8 cellular contexts compared by ENCODE assay signal in genomic region chr21:29196021-29196663, GRCh38.
DNase-seq lines count a peak whose midpoint lies in the region; ATAC-seq and TF ChIP-seq lines count a peak whose summit lies in the region.

No MANE protein-coding gene starts in this region.

- CTCF ChIA-PET in T-cell (lab: Charles Lee) = no interaction called here

- H3K27ac ChIP-seq in CD4-positive, CD25-positive, alpha-beta regulatory T cell (ENCODE audit: insufficient read depth, low read length, poor library complexity, severe bottlenecking) = peak overlapping the region; percentile 39
- H3K27ac ChIP-seq in WERI-Rb-1 = no peak overlapping the region

- peaks cover 0 to 28% (median 8%) of the 10 kb centered on the region in 7 donors for H3K9me3 Mint-ChIP-seq in CD4-positive, CD25-positive, alpha-beta regulatory T cell
- peaks cover 9 to 29% (median 14%) of the 10 kb centered on the region in 3 donors for H3K9me3 Mint-ChIP-seq in T-cell
- peaks cover 3 to 11% (median 11%) of the 10 kb centered on the region in 6 donors for H3K9me3 Mint-ChIP-seq in immature natural killer cell

- no peaks in the 10 kb centered on the region for H3K27me3 ChIP-seq in CD4-positive, CD25-positive, alpha-beta regulatory T cell (ENCODE audit: control insufficient read depth, insufficient read depth, low read length)
- H3K27me3 ChIP-seq in WERI-Rb-1 (ENCODE audit: insufficient read depth, low read depth, severe bottlenecking) = no peaks in the 10 kb centered on the region

- POLR2A ChIA-PET in T-cell (lab: Charles Lee) = no interaction called here

- peak; percentile 97 for ATAC-seq in CD4-positive, CD25-positive, alpha-beta regulatory T cell (ENCODE audit: low read depth in 2 of 2)
- peak; percentile 94 for ATAC-seq in GM19455 (IDR thresholded peaks at IDR 0.05; ENCODE audit: unreplicated experiment)
- ATAC-seq in HG03521 (IDR thresholded peaks at IDR 0.05; ENCODE audit: unreplicated experiment) = peak; percentile 92
- peak; percentile 92 to 99 (median 96) for ATAC-seq in T-cell (replicated peaks in 1 of 4)

- H3K36me3 Mint-ChIP-seq in CD4-positive, CD25-positive, alpha-beta regulatory T cell = peaks cover 11% of the 10 kb centered on the region
- peaks cover 5% of the 10 kb centered on the region for H3K36me3 Mint-ChIP-seq in T-cell
- peaks cover 0 to 5% (median 3%) of the 10 kb centered on the region in 3 donors for H3K36me3 Mint-ChIP-seq in immature natural killer cell

- H3K9me3 ChIP-seq in CD4-positive, CD25-positive, alpha-beta regulatory T cell (ENCODE audit: control insufficient read depth in 2 of 2, low read length in 2 of 2) = peaks cover 6 to 8% of the 10 kb centered on the region in 2 experiments
- H3K9me3 ChIP-seq in WERI-Rb-1 (ENCODE audit: severe bottlenecking) = peaks cover 4% of the 10 kb centered on the region

- H3K4me3 Mint-ChIP-seq in CD4-positive, CD25-positive, alpha-beta regulatory T cell = peak overlapping the region; percentile 74 to 88 (median 76)
- H3K4me3 Mint-ChIP-seq in T-cell = peak overlapping the region; percentile 56 to 81 (median 78)
- peak overlapping the region; percentile 51 to 78 (median 63) for H3K4me3 Mint-ChIP-seq in immature natural killer cell

- TF ChIP-seq CTCF in WERI-Rb-1 (IDR thresholded peaks at IDR 0.05; ENCODE audit: low read depth, low read length) = no peak

- H3K27ac Mint-ChIP-seq in CD4-positive, CD25-positive, alpha-beta regulatory T cell = peak overlapping the region; percentile 45 to 97 (median 90)
- H3K27ac Mint-ChIP-seq in T-cell (peak overlapping the region; percentile 83 to 89), immature natural killer cell (peak overlapping the region in 3 of 6 donors; percentile 41 to 71 (median 46))

- H3K4me1 ChIP-seq in CD4-positive, CD25-positive, alpha-beta regulatory T cell (ENCODE audit: control insufficient read depth, insufficient read depth, low read length, poor library complexity, severe bottlenecking) = peaks cover 20% of the 10 kb centered on the region

- peak; percentile 46 to 78 (median 52) for DNase-seq in CD4-positive, CD25-positive, alpha-beta regulatory T cell
- DNase-seq in T-cell (peak in 33 of 34 experiments; percentile 8 to 70 (median 38)), amniotic epithelial cell (ENCODE audit: low read depth) (peak; percentile 93), immature natural killer cell (peak in 2 of 3 donors; percentile 8 to 16), WERI-Rb-1 (no peak)
- DNase-seq in stimulated activated CD4-positive, alpha-beta T cell treated with anti-CD3 and anti-CD28 coated beads, Interleukin-4, amount 100 ng/mL, for 24 hours = peak; percentile 83

- H3K36me3 ChIP-seq in CD4-positive, CD25-positive, alpha-beta regulatory T cell (ENCODE audit: control insufficient read depth, insufficient read depth, low read length) = no peaks in the 10 kb centered on the region
- no peaks in the 10 kb centered on the region for H3K36me3 ChIP-seq in WERI-Rb-1

- H3K27me3 Mint-ChIP-seq in CD4-positive, CD25-positive, alpha-beta regulatory T cell = peaks cover 7% of the 10 kb centered on the region
- H3K27me3 Mint-ChIP-seq in T-cell = no peaks in the 10 kb centered on the region
- H3K27me3 Mint-ChIP-seq in immature natural killer cell (ENCODE audit: low read depth in 3 of 3) = peaks cover 0 to 5% (median 0%) of the 10 kb centered on the region in 3 donors

- peaks cover 18 to 24% (median 18%) of the 10 kb centered on the region in 4 donors for H3K4me1 Mint-ChIP-seq in CD4-positive, CD25-positive, alpha-beta regulatory T cell
- H3K4me1 Mint-ChIP-seq in T-cell (peaks cover 15 to 32% (median 24%) of the 10 kb centered on the region in 3 donors), immature natural killer cell (peaks cover 14 to 22% of the 10 kb centered on the region in 2 donors)

- peak overlapping the region; percentile 71 for H3K4me3 ChIP-seq in CD4-positive, CD25-positive, alpha-beta regulatory T cell (ENCODE audit: low read depth, low read length)
- H3K4me3 ChIP-seq in WERI-Rb-1 (ENCODE audit: low read depth, low read length) = no peak overlapping the region
